9 cellular contexts compared by ENCODE assay signal in the genomic region with DNA sequence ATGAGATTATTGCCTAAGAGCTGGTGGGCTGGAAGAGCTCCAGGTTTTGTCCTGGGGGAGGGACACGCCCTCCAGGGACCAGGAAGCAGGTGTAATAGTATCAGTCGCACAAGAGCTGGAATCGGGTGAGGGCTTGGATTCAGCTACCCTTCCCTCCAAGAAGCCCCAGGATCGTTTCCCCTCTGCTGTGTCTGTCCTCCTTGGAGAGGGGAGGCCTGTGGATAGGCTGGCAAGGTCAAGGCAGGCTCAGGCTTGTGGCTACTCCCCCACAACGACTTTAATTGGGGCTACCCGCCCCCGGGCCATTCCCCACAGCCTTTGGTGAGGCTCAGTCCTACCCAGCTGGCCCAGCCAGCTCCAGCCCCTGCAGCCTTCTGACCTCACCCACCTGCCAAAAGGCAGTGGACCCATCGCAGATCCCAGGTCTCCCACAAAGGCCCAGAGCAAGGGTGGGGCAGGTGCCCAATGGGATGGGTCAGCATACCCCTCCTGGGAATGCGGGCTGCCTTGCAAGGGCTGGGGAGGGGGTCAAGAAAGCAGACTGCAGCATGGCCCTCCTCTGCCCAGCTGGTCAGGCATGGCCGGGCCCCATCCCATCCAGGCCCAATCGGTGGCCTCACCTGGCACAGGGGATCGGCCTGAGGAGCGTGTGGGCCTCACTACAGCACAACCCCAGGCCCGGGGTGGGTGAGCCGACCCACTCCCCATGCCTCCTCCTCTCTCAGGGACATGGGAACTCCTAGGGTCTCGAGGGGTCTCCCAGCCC. TPM values are rescaled to one million over a fixed set of nuclear protein-coding genes. Genes with fewer than 3 reads are reported as not detected.
DNase-seq lines count a peak whose midpoint lies in the region; ATAC-seq, FAIRE-seq and TF ChIP-seq lines count a peak whose summit lies in the region.
"Had no signal": no experiment of that assay in that cellular context is flagged by ENCODE, and none has a peak within 500 bp of the region (broad histone marks: within the 10 kb centered on the region; RNA-seq: fewer than 3 reads in every experiment).

No MANE protein-coding gene starts in this region.

- H3K9me3 ChIP-seq in Panc1 (ENCODE audit: control insufficient read depth, insufficient read depth, low read depth, low read length) (no peaks in the 10 kb centered on the region), endothelial cell of umbilical vein (replicated peaks; ENCODE audit: control insufficient read depth, insufficient read depth, low read length) (no peaks in the 10 kb centered on the region)

- no peaks in the 10 kb centered on the region for H3K27me3 Mint-ChIP-seq in natural killer cell treated with Interleukin-12 subunit alpha and Interleukin-12 subunit beta and Interleukin-15 and Interleukin-18, amount 100 ng/mL, for 72 hours

- peak overlapping the region; percentile 66 for H3K9ac ChIP-seq in endothelial cell of umbilical vein (replicated peaks; ENCODE audit: extremely low read depth, insufficient read depth, low read length)

- H3K4me1 Mint-ChIP-seq in natural killer cell treated with Interleukin-12 subunit alpha and Interleukin-12 subunit beta and Interleukin-15 and Interleukin-18, amount 100 ng/mL, for 72 hours (ENCODE audit: low read depth in 2 of 2) = peaks cover 16 to 32% of the 10 kb centered on the region in 2 donors

- H3K27ac ChIP-seq in Panc1 (ENCODE audit: low read length) (peak overlapping the region; percentile 94), endothelial cell of umbilical vein (ENCODE audit: insufficient read depth, low read depth, low read length) (peak overlapping the region; percentile 32)

- POLR2A ChIA-PET in Panc1 (lab: Charles Lee) (interaction anchor here (0.6 kb wide), 1 partner anchor 28 kb away, joined by 3 read pairs; no protein-coding TSS in a partner anchor), endothelial cell of umbilical vein (lab: Charles Lee) (no interaction called here)

- intact Hi-C loops in Panc1 (cut with micrococcal nuclease; ENCODE audit: unreplicated experiment) = loop anchor here (5.0 kb wide), 1 partner anchor 70 kb away; the partner anchor contains the start of gene SYT8
- intact Hi-C loops in endothelial cell of umbilical vein (cut with micrococcal nuclease) = loop anchor here (5.0 kb wide), 1 partner anchor 70 kb away; no protein-coding TSS in a partner anchor

- peak overlapping the region; percentile 83 for H3K4me2 ChIP-seq in endothelial cell of umbilical vein (ENCODE audit: insufficient read depth, low read length)

- H3K4me1 ChIP-seq in Panc1 (ENCODE audit: control insufficient read depth, insufficient read depth, low read length) (peaks cover 72% of the 10 kb centered on the region), endothelial cell of umbilical vein (ENCODE audit: control insufficient read depth, extremely low read depth, insufficient read depth, low read length) (peaks cover 22% of the 10 kb centered on the region)

- peak; percentile 31 for FAIRE-seq in endothelial cell of umbilical vein (lab: Jason Lieb, UNC)
- FAIRE-seq: colon had no signal

- H3K9me3 Mint-ChIP-seq in natural killer cell treated with Interleukin-12 subunit alpha and Interleukin-12 subunit beta and Interleukin-15 and Interleukin-18, amount 100 ng/mL, for 72 hours = no peaks in the 10 kb centered on the region

- in situ Hi-C loops in Panc1 (cut with HindIII; ENCODE audit: low pct_unique_long_range_greater_than_20kb, low sequenced_read_pairs) = no loop called here

- peak; percentile 13 for DNase-seq in SIG-M5 treated with dmso at 0.1 percent for 504 hours (lab: John Stamatoyannopoulos, UW; ENCODE audit: unreplicated experiment)
- DNase-seq in SIG-M5 (lab: John Stamatoyannopoulos, UW) = no peak
- no peak for DNase-seq in Panc1 (ENCODE audit: low read depth, low spot score)
- no peak for DNase-seq in endothelial cell of umbilical vein (ENCODE audit: low read depth, low spot score)
- no peak for DNase-seq in natural killer cell treated with Interleukin-12 subunit alpha and Interleukin-12 subunit beta and Interleukin-15 and Interleukin-18, amount 100 ng/mL, for 72 hours (ENCODE audit: low spot score)
- DNase-seq in DMS114 treated with DMSO at 0.1 percent for 48 hours (lab: John Stamatoyannopoulos, UW; ENCODE audit: unreplicated experiment) = no peak

- peak; percentile 1; the same call in 1 of the 2 replicates for ATAC-seq in Panc1
- no peak for ATAC-seq in natural killer cell treated with Interleukin-12 subunit alpha and Interleukin-12 subunit beta and Interleukin-15 and Interleukin-18, amount 100 ng/mL, for 72 hours
- ATAC-seq in HG02610 (IDR thresholded peaks at IDR 0.05; ENCODE audit: unreplicated experiment) = no peak
- no peak for ATAC-seq in HG02798 (IDR thresholded peaks at IDR 0.05; ENCODE audit: poor library complexity, unreplicated experiment)

- H3K9me1 ChIP-seq in endothelial cell of umbilical vein (replicated peaks; ENCODE audit: control insufficient read depth, extremely low read depth, insufficient read depth, low read length) = no peaks in the 10 kb centered on the region

- CTCF ChIA-PET in Panc1 (lab: Charles Lee) (interaction anchor here (0.5 to 1.0 kb wide), 3 partner anchors 35 to 119 kb away, joined by 3 to 4 read pairs (median 4); no protein-coding TSS in a partner anchor), endothelial cell of umbilical vein (lab: Charles Lee) (interaction anchor here (0.6 to 1.4 kb wide), 5 partner anchors 9 to 638 kb away, joined by 3 to 6 read pairs (median 3); partner anchors contain the start of gene TSSC4)

- peaks cover 9% of the 10 kb centered on the region for H3K79me2 ChIP-seq in endothelial cell of umbilical vein (ENCODE audit: control insufficient read depth, insufficient read depth, low read length)

- no peaks in the 10 kb centered on the region for H3K36me3 Mint-ChIP-seq in natural killer cell treated with Interleukin-12 subunit alpha and Interleukin-12 subunit beta and Interleukin-15 and Interleukin-18, amount 100 ng/mL, for 72 hours

- H3K36me3 ChIP-seq in Panc1 (ENCODE audit: control insufficient read depth, insufficient read depth, low read length) = 0 out of 2 replicates have a peak, but pooled peaks cover 5% of the 10 kb centered on the region
- H3K36me3 ChIP-seq in endothelial cell of umbilical vein (ENCODE audit: control insufficient read depth in 2 of 2, extremely low read depth in 1 of 2, insufficient read depth in 2 of 2, low read length in 2 of 2) = peaks cover 0 to 8% of the 10 kb centered on the region in 2 experiments

- H3K27ac Mint-ChIP-seq in natural killer cell treated with Interleukin-12 subunit alpha and Interleukin-12 subunit beta and Interleukin-15 and Interleukin-18, amount 100 ng/mL, for 72 hours = peak overlapping the region; percentile 60 to 78

- peak overlapping the region; percentile 88 to 90 for H3K4me3 ChIP-seq in Panc1 (ENCODE audit: low read depth in 2 of 2, low read length in 2 of 2)
- peak overlapping the region; percentile 62 to 72 (median 66) for H3K4me3 ChIP-seq in endothelial cell of umbilical vein (replicated peaks in 1 of 3; ENCODE audit: insufficient read depth in 1 of 3, low read depth in 1 of 3, low read length in 3 of 3)

- no peaks in the 10 kb centered on the region for H4K20me1 ChIP-seq in endothelial cell of umbilical vein (replicated peaks; ENCODE audit: control insufficient read depth, extremely low read depth, insufficient read depth, low read length)

- dilution Hi-C loops in endothelial cell of umbilical vein (cut with MboI; ENCODE audit: extremely low pct_ligation_motif_present, low sequenced_read_pairs) = no loop called here

- TF ChIP-seq CTCF in Panc1 (IDR thresholded peaks at IDR 0.05) (no peak), endothelial cell of umbilical vein (IDR thresholded peaks at IDR 0.05; ENCODE audit: extremely low read depth in 1 of 2, insufficient read depth in 1 of 2, low read depth in 1 of 2, low read length in 2 of 2) (no peak)

- no TSS peak for BruUV-seq in Panc1 (replicated peaks; lab: Mats Ljungman, UMichigan)
- BruUV-seq in endothelial cell of umbilical vein (replicated peaks; lab: Mats Ljungman, UMichigan) = no TSS peak

- no peak for TF ChIP-seq POLR2A in endothelial cell of umbilical vein (IDR thresholded peaks at IDR 0.05; ENCODE audit: low read depth, low read length)

- H3K27me3 ChIP-seq in Panc1 (ENCODE audit: control insufficient read depth, insufficient read depth, low read length) (no peaks in the 10 kb centered on the region), endothelial cell of umbilical vein (ENCODE audit: control insufficient read depth in 2 of 2, insufficient read depth in 2 of 2, low read length in 2 of 2) (no peaks in the 10 kb centered on the region)

- H2AFZ ChIP-seq in endothelial cell of umbilical vein (ENCODE audit: low read depth, low read length) = no peak overlapping the region

- peak overlapping the region; percentile 74 for H3K4me3 Mint-ChIP-seq in natural killer cell treated with Interleukin-12 subunit alpha and Interleukin-12 subunit beta and Interleukin-15 and Interleukin-18, amount 100 ng/mL, for 72 hours

RNA-seq across cellular contexts. Expression of gene CTSD, which starts 1.0 kb away (rescaled TPM):
- total RNA-seq in Panc1 (2021; ENCODE audit: unreplicated experiment) (1,813 TPM), endothelial cell of umbilical vein (197 and 215 TPM in 2 replicates)
- polyA plus RNA-seq in Panc1 (2012; ENCODE audit: insufficient read length) = 2,493 TPM
- polyA plus RNA-seq in endothelial cell of umbilical vein = 248 and 344 TPM in 2 replicates
- 152 and 182 TPM in 2 replicates for polyA plus RNA-seq in endothelial cell of umbilical vein (2011; cell fraction: cytosol; rRNA removed)
- 75.6 and 96.3 TPM in 2 replicates for polyA plus RNA-seq in endothelial cell of umbilical vein (2011; cell fraction: nucleus; rRNA removed)
- 165 and 229 TPM in 2 replicates for polyA plus RNA-seq in endothelial cell of umbilical vein (2012)
- polyA minus RNA-seq in endothelial cell of umbilical vein = 173 and 178 TPM in 2 replicates
- polyA minus RNA-seq in endothelial cell of umbilical vein (2011; cell fraction: cytosol; rRNA and poly(A)+ RNA removed) = 88.8 TPM
- polyA minus RNA-seq in endothelial cell of umbilical vein (2011; cell fraction: nucleus; rRNA and poly(A)+ RNA removed) = 37.0 and 46.6 TPM in 2 replicates
- total RNA-seq in natural killer cell treated with Interleukin-12 subunit alpha and Interleukin-12 subunit beta and Interleukin-15 and Interleukin-18, amount 100 ng/mL, for 72 hours = 100 to 1,000 TPM; 350 to 592 TPM

RNA-seq across cellular contexts. Expression of gene IFITM10, which starts 12.3 kb away (rescaled TPM):
- 18.0 TPM for total RNA-seq in Panc1 (2021; ENCODE audit: unreplicated experiment)
- polyA plus RNA-seq in Panc1 (2012; ENCODE audit: insufficient read length) = 8.0 TPM
- 0.62 and 0.66 TPM in 2 replicates for total RNA-seq in endothelial cell of umbilical vein
- polyA plus RNA-seq in endothelial cell of umbilical vein = 0.04 and 0.08 TPM in 2 replicates
- 0.06 and 0.10 TPM in 2 replicates for polyA plus RNA-seq in endothelial cell of umbilical vein (2011; cell fraction: cytosol; rRNA removed)
- polyA plus RNA-seq in endothelial cell of umbilical vein (2011; cell fraction: nucleus; rRNA removed) = 0.28 and 0.43 TPM in 2 replicates
- 0.14 and 0.21 TPM in 2 replicates for polyA plus RNA-seq in endothelial cell of umbilical vein (2012)
- polyA minus RNA-seq in endothelial cell of umbilical vein = not detected in 2 replicates
- polyA minus RNA-seq in endothelial cell of umbilical vein (2011; cell fraction: cytosol; rRNA and poly(A)+ RNA removed) = not detected
- 0.43 and 0.82 TPM in 2 replicates for polyA minus RNA-seq in endothelial cell of umbilical vein (2011; cell fraction: nucleus; rRNA and poly(A)+ RNA removed)
- total RNA-seq in natural killer cell treated with Interleukin-12 subunit alpha and Interleukin-12 subunit beta and Interleukin-15 and Interleukin-18, amount 100 ng/mL, for 72 hours = 1 to 10 TPM; 2.3 to 8.1 TPM
